In the genomic region with DNA sequence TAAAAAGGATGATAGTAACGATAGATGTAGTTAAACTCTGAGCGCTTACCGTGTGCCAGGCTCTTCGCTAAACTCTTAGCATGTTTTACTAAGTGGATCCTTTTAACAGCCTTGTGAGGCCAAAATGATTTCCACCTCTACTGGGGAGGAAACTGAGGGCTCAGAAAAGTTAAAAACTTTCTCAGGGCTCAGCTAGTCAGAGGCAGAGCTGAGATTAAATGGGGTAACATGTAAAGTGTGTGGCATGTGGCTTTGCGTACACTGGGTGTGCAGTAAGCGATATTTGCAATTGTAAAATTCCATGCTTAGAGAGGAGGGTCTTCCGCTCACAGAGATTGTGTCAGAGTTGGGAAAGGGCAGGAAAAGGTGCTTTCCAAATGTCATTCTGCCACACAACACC, we compare ENCODE assay signal across 1 cellular context.
TF ChIP-seq lines count a peak whose summit lies in the region.

No MANE protein-coding gene starts in this region.

TF ChIP-seq in liver, 16 proteins besides CTCF, POLR2A, EP300 and RAD21 (continued from another document):
- TF ChIP-seq, protein P1, sequence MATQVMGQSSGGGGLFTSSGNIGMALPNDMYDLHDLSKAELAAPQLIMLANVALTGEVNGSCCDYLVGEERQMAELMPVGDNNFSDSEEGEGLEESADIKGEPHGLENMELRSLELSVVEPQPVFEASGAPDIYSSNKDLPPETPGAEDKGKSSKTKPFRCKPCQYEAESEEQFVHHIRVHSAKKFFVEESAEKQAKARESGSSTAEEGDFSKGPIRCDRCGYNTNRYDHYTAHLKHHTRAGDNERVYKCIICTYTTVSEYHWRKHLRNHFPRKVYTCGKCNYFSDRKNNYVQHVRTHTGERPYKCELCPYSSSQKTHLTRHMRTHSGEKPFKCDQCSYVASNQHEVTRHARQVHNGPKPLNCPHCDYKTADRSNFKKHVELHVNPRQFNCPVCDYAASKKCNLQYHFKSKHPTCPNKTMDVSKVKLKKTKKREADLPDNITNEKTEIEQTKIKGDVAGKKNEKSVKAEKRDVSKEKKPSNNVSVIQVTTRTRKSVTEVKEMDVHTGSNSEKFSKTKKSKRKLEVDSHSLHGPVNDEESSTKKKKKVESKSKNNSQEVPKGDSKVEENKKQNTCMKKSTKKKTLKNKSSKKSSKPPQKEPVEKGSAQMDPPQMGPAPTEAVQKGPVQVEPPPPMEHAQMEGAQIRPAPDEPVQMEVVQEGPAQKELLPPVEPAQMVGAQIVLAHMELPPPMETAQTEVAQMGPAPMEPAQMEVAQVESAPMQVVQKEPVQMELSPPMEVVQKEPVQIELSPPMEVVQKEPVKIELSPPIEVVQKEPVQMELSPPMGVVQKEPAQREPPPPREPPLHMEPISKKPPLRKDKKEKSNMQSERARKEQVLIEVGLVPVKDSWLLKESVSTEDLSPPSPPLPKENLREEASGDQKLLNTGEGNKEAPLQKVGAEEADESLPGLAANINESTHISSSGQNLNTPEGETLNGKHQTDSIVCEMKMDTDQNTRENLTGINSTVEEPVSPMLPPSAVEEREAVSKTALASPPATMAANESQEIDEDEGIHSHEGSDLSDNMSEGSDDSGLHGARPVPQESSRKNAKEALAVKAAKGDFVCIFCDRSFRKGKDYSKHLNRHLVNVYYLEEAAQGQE (IDR thresholded peaks at IDR 0.05), result no peak
- TF ChIP-seq YY1 (IDR thresholded peaks at IDR 0.05), result no peak
- TF ChIP-seq, protein P2, sequence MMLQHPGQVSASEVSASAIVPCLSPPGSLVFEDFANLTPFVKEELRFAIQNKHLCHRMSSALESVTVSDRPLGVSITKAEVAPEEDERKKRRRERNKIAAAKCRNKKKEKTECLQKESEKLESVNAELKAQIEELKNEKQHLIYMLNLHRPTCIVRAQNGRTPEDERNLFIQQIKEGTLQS (IDR thresholded peaks at IDR 0.05), result no peak
